In genomic region chr19:44051654-44052402, GRCh38 we compare ENCODE assay signal across 8 cellular contexts. TPM values are rescaled to one million over a fixed set of nuclear protein-coding genes. Genes with fewer than 3 reads are reported as not detected.
DNase-seq lines count a peak whose midpoint lies in the region; ATAC-seq and TF ChIP-seq lines count a peak whose summit lies in the region.

Gene ZNF223, plus strand, starts transcription at chr19:44052036. Its CDS starts 3,141 bp downstream, at chr19:44055177.

- H3K27ac Mint-ChIP-seq in endothelial cell (ENCODE audit: unreplicated experiment) = peak within 1 kb of the TSS; percentile 97
- peak within 1 kb of the TSS; percentile 12 for H3K27ac Mint-ChIP-seq in memory B cell

- no peaks in the 10 kb centered on the region for H3K9me3 Mint-ChIP-seq in endothelial cell (ENCODE audit: unreplicated experiment)
- peaks cover 7% of the 10 kb centered on the region for H3K9me3 Mint-ChIP-seq in memory B cell

- TF ChIP-seq CTCF in endothelial cell (IDR thresholded peaks at IDR 0.05; ENCODE audit: unreplicated experiment) = no peak

- H3K27me3 Mint-ChIP-seq in endothelial cell (ENCODE audit: unreplicated experiment) (peaks cover 3% of the 10 kb centered on the region), memory B cell (peaks cover 1% of the 10 kb centered on the region)

- H3K36me3 Mint-ChIP-seq in endothelial cell (ENCODE audit: low read depth, unreplicated experiment) = peaks cover 19% of the 10 kb centered on the region
- peaks cover 20% of the 10 kb centered on the region for H3K36me3 Mint-ChIP-seq in memory B cell

- H3K4me1 Mint-ChIP-seq in endothelial cell (ENCODE audit: unreplicated experiment) = peaks cover 15% of the 10 kb centered on the region
- H3K4me1 Mint-ChIP-seq in memory B cell = peaks cover 12% of the 10 kb centered on the region

- H3K4me3 Mint-ChIP-seq in endothelial cell (ENCODE audit: unreplicated experiment) (peak within 1 kb of the TSS; percentile 99), memory B cell (peak within 1 kb of the TSS; percentile 86)

- ATAC-seq in HG03378 (IDR thresholded peaks at IDR 0.05; ENCODE audit: unreplicated experiment) (peak; percentile 56), memory B cell (ENCODE audit: low read depth) (peak; percentile 44), GM18867 (IDR thresholded peaks at IDR 0.05; ENCODE audit: unreplicated experiment) (no peak)

- peak; percentile 97 for DNase-seq in GM03348 (ENCODE audit: low spot score)
- peak; percentile 58 to 59 for DNase-seq in NOMO-1 (lab: John Stamatoyannopoulos, UW; ENCODE audit: unreplicated experiment in 2 of 2)
- peak; percentile 38 for DNase-seq in activated T-cell treated with anti-CD3 and anti-CD28 coated beads for 1 hour (ENCODE audit: low read depth)
- DNase-seq in endothelial cell (ENCODE audit: low spot score) = peak; percentile 79
- no peak for DNase-seq in memory B cell (ENCODE audit: low spot score in 2 of 2)
- peak; percentile 54 to 62 (median 57) for DNase-seq in stimulated activated CD4-positive, alpha-beta T cell treated with anti-CD3 and anti-CD28 coated beads, TNF-alpha, amount 100 ng/mL, for 24 hours (ENCODE audit: low read depth in 3 of 3)

RNA-seq across cellular contexts. Expression of gene ZNF223, which starts in this region (rescaled TPM):
- 10.9 TPM for total RNA-seq in endothelial cell (ENCODE audit: unreplicated experiment)

Comparison
In these comparisons a context has a peak if more than half of its experiments do, and no peak if none do; other contexts are left out.
1. DNase-seq: peak in GM03348 (single experiment), NOMO-1 (2 of 2), activated T-cell treated with anti-CD3 and anti-CD28 coated beads for 1 hour (single experiment), endothelial cell (single experiment) and stimulated activated CD4-positive, alpha-beta T cell treated with anti-CD3 and anti-CD28 coated beads, TNF-alpha, amount 100 ng/mL, for 24 hours (3 of 3); none in memory B cell (0 of 2).